ENCODE assay signal across 1 cellular context in genomic region chrX:153690466-153690865, GRCh38.
TF ChIP-seq lines count a peak whose summit lies in the region.

No MANE protein-coding gene starts in this region.

TF ChIP-seq in H1, 55 proteins besides CTCF, POLR2A, EP300 and RAD21:
- TF ChIP-seq SIRT6 (IDR thresholded peaks at IDR 0.05; ENCODE audit: low read length) (no peak), SP1 (IDR thresholded peaks at IDR 0.05; ENCODE audit: low read depth, low read length) (no peak)
TF ChIP-seq in H1: peak in this region for 0.
